10 cellular contexts compared by ENCODE assay signal in the genomic region with DNA sequence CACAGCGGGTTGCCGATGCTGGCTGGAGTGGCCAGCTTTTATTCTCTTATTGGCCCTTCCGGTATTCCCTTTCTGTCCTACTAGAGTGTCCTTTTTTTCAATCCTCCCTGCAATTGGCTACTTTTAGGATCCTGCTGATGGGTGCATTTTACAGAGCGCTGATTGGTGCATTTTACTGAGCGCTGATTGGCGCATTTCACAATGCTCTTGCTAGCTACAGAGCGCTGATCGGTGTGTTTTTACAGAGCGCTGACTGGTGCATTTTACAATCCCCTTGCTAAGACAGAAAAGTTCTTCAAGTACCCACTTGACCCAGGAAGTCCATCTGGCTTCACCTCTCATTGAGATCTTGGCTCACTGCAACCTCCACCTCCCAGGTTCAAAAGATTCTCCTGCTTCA.
"Had no signal": no experiment of that assay in that cellular context is flagged by ENCODE, and none has a peak within 500 bp of the region (broad histone marks: within the 10 kb centered on the region; RNA-seq: fewer than 3 reads in every experiment).

No MANE protein-coding gene starts in this region.

- H3K9me3 ChIP-seq: HAP-1 had no signal

- DNase-seq: GM23248, GOT3, H7, HFFc6, IMR-90, KBM-7 had no signal

- H3K27ac Mint-ChIP-seq: HFFc6 had no signal

- H3K9ac ChIP-seq: GM23248, KMS-11 had no signal

- H3K4me2 ChIP-seq: KMS-11 had no signal

- H3K36me3 ChIP-seq: HAP-1 had no signal

- H3K27ac ChIP-seq: GM23248, HL-60, KMS-11 had no signal

- H3K4me1 ChIP-seq: HAP-1 had no signal

- H3K4me3 ChIP-seq: GM23248, HAP-1 had no signal

- H3K4me3 Mint-ChIP-seq: HFFc6 had no signal

- H2AFZ ChIP-seq: GM23248 had no signal

- ATAC-seq: HCT116 had no signal
